Comparison of ENCODE assay signal across 1 cellular context in genomic region chr10:61138728-61139127, GRCh38.
TF ChIP-seq lines count a peak whose summit lies in the region.

No MANE protein-coding gene starts in this region.

TF ChIP-seq in WTC11, 78 proteins besides CTCF, POLR2A, EP300 and RAD21 (continued from another document):
- TF ChIP-seq ARID4B (CRISPR knock-in tag; IDR thresholded peaks at IDR 0.05; ENCODE audit: borderline replicate concordance) (no peak), ZNF512 (CRISPR knock-in tag; IDR thresholded peaks at IDR 0.05; ENCODE audit: borderline replicate concordance) (no peak), MXD4 (CRISPR knock-in tag; IDR thresholded peaks at IDR 0.05; ENCODE audit: borderline replicate concordance) (no peak), NFYB (CRISPR knock-in tag; conservative IDR thresholded peaks at IDR 0.05; ENCODE audit: low read depth) (no peak), JUN (CRISPR knock-in tag; IDR thresholded peaks at IDR 0.05) (no peak), ZBTB21 (CRISPR knock-in tag; IDR thresholded peaks at IDR 0.05; ENCODE audit: borderline replicate concordance) (no peak)
